14 cellular contexts compared by ENCODE assay signal in genomic region chr22:16721969-16722368, GRCh38.
"Had no signal": no experiment of that assay in that cellular context is flagged by ENCODE, and none has a peak within 500 bp of the region (broad histone marks: within the 10 kb centered on the region; RNA-seq: fewer than 3 reads in every experiment).

No MANE protein-coding gene starts in this region.

- DNase-seq: activated CD4-positive, alpha-beta T cell treated with anti-CD3 and anti-CD28 coated beads for 48 hours; activated CD8-positive, alpha-beta memory T cell treated with anti-CD3 and anti-CD28 coated beads, Interleukin-2, amount 50 U/mL, for 48 hours; activated CD8-positive, alpha-beta T cell treated with anti-CD3 and anti-CD28 coated beads, Interleukin-2, amount 10 ng/mL, durations not matched to agents 7 days and 5 days; activated naive CD4-positive, alpha-beta T cell; foreskin keratinocyte; left colon; mucosa of descending colon; natural killer cell; psoas muscle; stimulated activated CD4-positive, alpha-beta T cell treated with anti-CD3 and anti-CD28 coated beads, Interleukin-2, amount 100 ng/mL, for 24 hours; stimulated activated naive CD4-positive, alpha-beta T cell treated with Interleukin-2 at 50 U/mL for 16 hours had no signal

- H3K4me3 ChIP-seq: cardiac muscle cell, mucosa of descending colon, psoas muscle, suprapubic skin had no signal

- ATAC-seq: activated CD8-positive, alpha-beta T cell treated with anti-CD3 and anti-CD28 coated beads, Interleukin-2, amount 10 ng/mL, durations not matched to agents 7 days and 5 days; foreskin keratinocyte; left colon; mucosa of descending colon; natural killer cell; psoas muscle; sciatic nerve had no signal

- H3K27ac ChIP-seq: cardiac muscle cell, foreskin keratinocyte, psoas muscle, suprapubic skin had no signal

- H3K27me3 ChIP-seq: cardiac muscle cell had no signal

- H3K36me3 ChIP-seq: cardiac muscle cell, suprapubic skin had no signal

- H3K9me3 ChIP-seq: psoas muscle, suprapubic skin had no signal

- H3K4me1 ChIP-seq: foreskin keratinocyte, psoas muscle, suprapubic skin had no signal
